In genomic region chr5:73985145-73985544, GRCh38 we compare ENCODE assay signal across 11 cellular contexts.
DNase-seq lines count a peak whose midpoint lies in the region; ATAC-seq and TF ChIP-seq lines count a peak whose summit lies in the region.
"Had no signal": no experiment of that assay in that cellular context is flagged by ENCODE, and none has a peak within 500 bp of the region (broad histone marks: within the 10 kb centered on the region; RNA-seq: fewer than 3 reads in every experiment).

No MANE protein-coding gene starts in this region.

- no peaks in the 10 kb centered on the region for H3K4me1 Mint-ChIP-seq in activated CD8-positive, alpha-beta T cell treated with anti-CD3 and anti-CD28 coated beads for 36 hours (ENCODE audit: low read depth)
- H3K4me1 Mint-ChIP-seq: activated CD8-positive, alpha-beta memory T cell treated with anti-CD3 and anti-CD28 coated beads, Interleukin-2, amount 10 ng/mL, durations not matched to agents 7 days and 5 days; stimulated activated effector memory CD8-positive, alpha-beta T cell treated with anti-CD3 and anti-CD28 coated beads, Interleukin-12 subunit alpha, Interleukin-12 subunit beta, amount 100 ng/mL, for 72 hours had no signal

- peak; percentile 59 for DNase-seq in DMS 273 (lab: John Stamatoyannopoulos, UW; ENCODE audit: unreplicated experiment)
- no peak for DNase-seq in DMS 273 treated with DMSO at 0.1 percent for 48 hours (lab: John Stamatoyannopoulos, UW)
- DNase-seq in RWPE2 (ENCODE audit: low spot score): no peak
- peak; percentile 75 for DNase-seq in fibroblast of pulmonary artery (ENCODE audit: low read depth)
- DNase-seq in retinal pigment epithelial cell (ENCODE audit: low read depth): no peak
- DNase-seq in CD1c-positive myeloid dendritic cell (ENCODE audit: extremely low spot score): no peak
- no peak for DNase-seq in activated CD4-positive, alpha-beta T cell treated with anti-CD3 and anti-CD28 coated beads, Interleukin-2, amount 50 U/mL, for 1 hour
- no peak for DNase-seq in activated CD8-positive, alpha-beta T cell treated with anti-CD3 and anti-CD28 coated beads for 36 hours
- DNase-seq: activated CD8-positive, alpha-beta memory T cell treated with anti-CD3 and anti-CD28 coated beads, Interleukin-2, amount 10 ng/mL, durations not matched to agents 7 days and 5 days had no signal

- no peak overlapping the region for H3K27ac Mint-ChIP-seq in activated CD8-positive, alpha-beta T cell treated with anti-CD3 and anti-CD28 coated beads for 36 hours
- H3K27ac Mint-ChIP-seq: activated CD8-positive, alpha-beta memory T cell treated with anti-CD3 and anti-CD28 coated beads, Interleukin-2, amount 10 ng/mL, durations not matched to agents 7 days and 5 days; stimulated activated effector memory CD8-positive, alpha-beta T cell treated with anti-CD3 and anti-CD28 coated beads, Interleukin-12 subunit alpha, Interleukin-12 subunit beta, amount 100 ng/mL, for 72 hours had no signal

- ATAC-seq in RWPE2 (ENCODE audit: low read depth): peak; percentile 78
- no peak for ATAC-seq in activated CD8-positive, alpha-beta T cell treated with anti-CD3 and anti-CD28 coated beads for 36 hours
- ATAC-seq: activated CD8-positive, alpha-beta memory T cell treated with anti-CD3 and anti-CD28 coated beads, Interleukin-2, amount 10 ng/mL, durations not matched to agents 7 days and 5 days; stimulated activated effector memory CD8-positive, alpha-beta T cell treated with anti-CD3 and anti-CD28 coated beads, Interleukin-12 subunit alpha, Interleukin-12 subunit beta, amount 100 ng/mL, for 72 hours had no signal

- H3K27me3 Mint-ChIP-seq in activated CD8-positive, alpha-beta T cell treated with anti-CD3 and anti-CD28 coated beads for 36 hours: peaks cover 6% of the 10 kb centered on the region

- H3K36me3 ChIP-seq in RWPE2 (ENCODE audit: low read depth): no peaks in the 10 kb centered on the region
- H3K36me3 ChIP-seq: ovary had no signal

- H3K36me3 Mint-ChIP-seq in activated CD8-positive, alpha-beta T cell treated with anti-CD3 and anti-CD28 coated beads for 36 hours (ENCODE audit: low read depth): no peaks in the 10 kb centered on the region
- H3K36me3 Mint-ChIP-seq: activated CD8-positive, alpha-beta memory T cell treated with anti-CD3 and anti-CD28 coated beads, Interleukin-2, amount 10 ng/mL, durations not matched to agents 7 days and 5 days; stimulated activated effector memory CD8-positive, alpha-beta T cell treated with anti-CD3 and anti-CD28 coated beads, Interleukin-12 subunit alpha, Interleukin-12 subunit beta, amount 100 ng/mL, for 72 hours had no signal

- H3K27me3 ChIP-seq in RWPE2 (ENCODE audit: insufficient read depth, poor library complexity, severe bottlenecking): no peaks in the 10 kb centered on the region
- H3K27me3 ChIP-seq: ovary had no signal

- peaks cover 12% of the 10 kb centered on the region for H3K4me1 ChIP-seq in RWPE2 (ENCODE audit: insufficient read depth, poor library complexity, severe bottlenecking)

- H3K4me3 Mint-ChIP-seq in activated CD8-positive, alpha-beta T cell treated with anti-CD3 and anti-CD28 coated beads for 36 hours: no peak overlapping the region
- H3K4me3 Mint-ChIP-seq: activated CD8-positive, alpha-beta memory T cell treated with anti-CD3 and anti-CD28 coated beads, Interleukin-2, amount 10 ng/mL, durations not matched to agents 7 days and 5 days; stimulated activated effector memory CD8-positive, alpha-beta T cell treated with anti-CD3 and anti-CD28 coated beads, Interleukin-12 subunit alpha, Interleukin-12 subunit beta, amount 100 ng/mL, for 72 hours had no signal

- CTCF ChIA-PET in activated CD8-positive, alpha-beta T cell treated with anti-CD3 and anti-CD28 coated beads for 36 hours (lab: Charles Lee): interaction anchor here (0.7 kb wide), 1 partner anchor 83 kb away, joined by 3 read pairs; no protein-coding TSS in a partner anchor

- H3K9me3 Mint-ChIP-seq in activated CD8-positive, alpha-beta T cell treated with anti-CD3 and anti-CD28 coated beads for 36 hours: no peaks in the 10 kb centered on the region
- H3K9me3 Mint-ChIP-seq: stimulated activated effector memory CD8-positive, alpha-beta T cell treated with anti-CD3 and anti-CD28 coated beads, Interleukin-12 subunit alpha, Interleukin-12 subunit beta, amount 100 ng/mL, for 72 hours had no signal

- H3K4me3 ChIP-seq in RWPE2 (ENCODE audit: severe bottlenecking) (no peak overlapping the region), fibroblast of pulmonary artery (replicated peaks; ENCODE audit: low read depth, low read length) (no peak overlapping the region), retinal pigment epithelial cell (ENCODE audit: low read length) (no peak overlapping the region)
- H3K4me3 ChIP-seq: ovary had no signal

- no peak overlapping the region for H3K27ac ChIP-seq in RWPE2 (ENCODE audit: poor library complexity, severe bottlenecking)
- H3K27ac ChIP-seq: ovary had no signal

- TF ChIP-seq CTCF in RWPE2 (IDR thresholded peaks at IDR 0.05; ENCODE audit: poor library complexity, severe bottlenecking): peak; percentile 89
- peak; percentile 69 for TF ChIP-seq CTCF in fibroblast of pulmonary artery (IDR thresholded peaks at IDR 0.05; ENCODE audit: low read length, missing control alignments)
- TF ChIP-seq CTCF in retinal pigment epithelial cell (conservative IDR thresholded peaks at IDR 0.05; ENCODE audit: low read depth, low read length): peak; percentile 67
- TF ChIP-seq CTCF in activated CD8-positive, alpha-beta T cell treated with anti-CD3 and anti-CD28 coated beads for 36 hours (IDR thresholded peaks at IDR 0.05): no peak

- intact Hi-C loops in activated CD8-positive, alpha-beta T cell treated with anti-CD3 and anti-CD28 coated beads for 36 hours (cut with micrococcal nuclease): no loop called here

- H3K9me3 ChIP-seq in RWPE2 (ENCODE audit: severe bottlenecking): no peaks in the 10 kb centered on the region
- H3K9me3 ChIP-seq: ovary had no signal

- POLR2A ChIA-PET in activated CD8-positive, alpha-beta T cell treated with anti-CD3 and anti-CD28 coated beads for 36 hours (lab: Charles Lee): no interaction called here

Comparison
In these comparisons a context has a peak if more than half of its experiments do, and no peak if none do; other contexts are left out.
1. DNase-seq: peak in DMS 273 (single experiment) and fibroblast of pulmonary artery (single experiment); none in DMS 273 treated with DMSO at 0.1 percent for 48 hours (single experiment), RWPE2 (single experiment), retinal pigment epithelial cell (single experiment), CD1c-positive myeloid dendritic cell (single experiment), activated CD4-positive, alpha-beta T cell treated with anti-CD3 and anti-CD28 coated beads, Interleukin-2, amount 50 U/mL, for 1 hour (single experiment) and activated CD8-positive, alpha-beta T cell treated with anti-CD3 and anti-CD28 coated beads for 36 hours (single experiment).